16 cellular contexts compared by ENCODE assay signal in the genomic region with DNA sequence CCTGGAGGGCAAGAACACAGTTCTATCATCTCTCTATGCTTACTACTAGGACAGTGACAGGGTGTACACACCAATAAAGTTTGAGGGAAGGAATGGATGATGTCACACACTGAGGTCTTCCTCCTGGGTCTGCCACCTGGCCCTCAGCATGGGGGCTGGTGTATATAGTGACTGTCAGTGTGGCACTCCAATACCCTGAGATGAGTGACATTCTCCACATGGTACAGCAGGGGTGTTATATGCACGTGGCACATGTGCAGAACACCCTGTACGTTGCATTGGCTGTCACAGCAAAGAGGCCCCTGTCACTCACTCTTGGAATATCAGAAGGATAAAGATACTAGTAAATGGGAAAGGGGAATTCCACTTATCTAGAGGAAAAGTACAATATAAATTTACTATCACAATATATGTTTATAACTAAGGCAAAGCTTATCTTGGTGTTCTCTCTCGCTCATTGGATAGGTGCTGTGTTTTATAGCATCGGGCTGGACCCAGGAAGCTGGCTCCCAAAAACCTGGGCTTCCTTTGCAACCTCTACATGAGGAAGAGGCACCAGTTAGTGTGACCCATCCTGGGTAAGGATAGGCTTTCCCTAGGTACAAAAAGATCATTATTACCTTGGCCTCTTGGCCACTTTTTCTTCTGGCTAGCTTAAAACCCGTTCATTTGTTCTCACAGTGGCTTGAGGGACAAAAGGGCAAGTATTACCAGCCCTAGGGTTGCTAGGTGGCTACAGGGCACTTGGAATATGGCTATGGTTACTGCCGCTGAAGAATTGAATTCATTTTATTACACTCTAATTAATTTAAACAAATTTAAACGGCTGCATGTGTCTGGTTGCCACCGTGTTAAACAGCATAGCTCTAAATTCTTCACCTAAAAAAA. TPM values are rescaled to one million over a fixed set of nuclear protein-coding genes. Genes with fewer than 3 reads are reported as not detected.
DNase-seq lines count a peak whose midpoint lies in the region; ATAC-seq, FAIRE-seq and TF ChIP-seq lines count a peak whose summit lies in the region.
"Had no signal": no experiment of that assay in that cellular context is flagged by ENCODE, and none has a peak within 500 bp of the region (broad histone marks: within the 10 kb centered on the region; RNA-seq: fewer than 3 reads in every experiment).

No MANE protein-coding gene starts in this region.

- H3K9ac ChIP-seq in Karpas-422 (ENCODE audit: low read length) (peak overlapping the region; percentile 13; the same call in 1 of the 2 replicates), HepG2 (ENCODE audit: insufficient read depth, low read depth, low read length) (no peak overlapping the region)
- H3K9ac ChIP-seq: SK-N-SH had no signal

- H3K36me3 ChIP-seq in Karpas-422 (ENCODE audit: insufficient read depth, low read length) (no peaks in the 10 kb centered on the region), HepG2 (replicated peaks in 1 of 2; ENCODE audit: control insufficient read depth in 1 of 2, insufficient read depth in 2 of 2, low read length in 2 of 2) (no peaks in the 10 kb centered on the region), small intestine (ENCODE audit: control insufficient read depth in 2 of 2, insufficient read depth in 2 of 2, low read length in 2 of 2) (no peaks in the 10 kb centered on the region)

- BruUV-seq in HepG2 (replicated peaks; lab: Mats Ljungman, UMichigan) = no TSS peak

- H4K20me1 ChIP-seq in Karpas-422 (ENCODE audit: insufficient read depth, low read depth, low read length) = no peaks in the 10 kb centered on the region
- H4K20me1 ChIP-seq in HepG2 (ENCODE audit: insufficient read depth, low read length) = no peaks in the 10 kb centered on the region

- in situ Hi-C loops in HepG2 (cut with HindIII; ENCODE audit: extremely low pct_ligation_motif_present, low pct_unique_long_range_greater_than_20kb) = no loop called here

- intact Hi-C loops in activated CD4-positive, alpha-beta T cell treated with anti-CD3 and anti-CD28 coated beads for 36 hours (cut with DNase I, micrococcal nuclease) = no loop called here
- intact Hi-C loops in HepG2 (cut with micrococcal nuclease; ENCODE audit: unreplicated experiment) = no loop called here
- intact Hi-C loops in left cardiac atrium (cut with DNase I) = no loop called here

- no peaks in the 10 kb centered on the region for H3K9me3 ChIP-seq in Karpas-422 (ENCODE audit: low read length)
- H3K9me3 ChIP-seq in HepG2 (ENCODE audit: low read length) = no peaks in the 10 kb centered on the region
- H3K9me3 ChIP-seq in small intestine (ENCODE audit: control insufficient read depth, low read depth) = no peaks in the 10 kb centered on the region
- H3K9me3 ChIP-seq: A549, SK-N-SH had no signal

- TF ChIP-seq CTCF in HepG2 (CRISPR knock-in tag; IDR thresholded peaks at IDR 0.05) = no peak

- no peak for TF ChIP-seq POLR2A in HepG2 (IDR thresholded peaks at IDR 0.05; ENCODE audit: insufficient read depth in 1 of 2, low read depth in 2 of 2, low read length in 2 of 2)

- FAIRE-seq in HepG2 (lab: Jason Lieb, UNC) (no peak), small intestine (lab: Jason Lieb, UNC) (no peak)
- FAIRE-seq: A549 had no signal

- peak overlapping the region; percentile 52 for H3K4me2 ChIP-seq in Karpas-422 (ENCODE audit: low read depth, low read length, poor library complexity, severe bottlenecking)
- H3K4me2 ChIP-seq in HepG2 (ENCODE audit: low read depth, low read length) = no peak overlapping the region
- H3K4me2 ChIP-seq: A549, GM23338, SK-N-SH had no signal

- H3K27ac ChIP-seq in Karpas-422 (ENCODE audit: low read length) (peak overlapping the region; percentile 92), HepG2 (ENCODE audit: extremely low read length, insufficient read depth, low read length) (no peak overlapping the region), small intestine (ENCODE audit: low read depth in 1 of 2, low read length in 1 of 2) (no peak overlapping the region)
- H3K27ac ChIP-seq: A549, HL-60 had no signal

- H3K4me3 ChIP-seq in Karpas-422 (ENCODE audit: low read length) (no peak overlapping the region), HepG2 (replicated peaks in 1 of 3; ENCODE audit: insufficient read depth in 1 of 3, low read depth in 2 of 3, low read length in 3 of 3) (no peak overlapping the region), small intestine (ENCODE audit: low read depth in 1 of 2, low read length in 2 of 2) (no peak overlapping the region)
- H3K4me3 ChIP-seq: A549, GM23338 had no signal

- peaks cover 11% of the 10 kb centered on the region for H3K27me3 Mint-ChIP-seq in activated CD4-positive, alpha-beta T cell treated with anti-CD3 and anti-CD28 coated beads for 36 hours

- H3K4me3 Mint-ChIP-seq in activated CD4-positive, alpha-beta T cell treated with anti-CD3 and anti-CD28 coated beads for 36 hours = no peak overlapping the region
- H3K4me3 Mint-ChIP-seq: CD14-positive monocyte, GM23338 had no signal

- no peak overlapping the region for H2AFZ ChIP-seq in Karpas-422 (ENCODE audit: low read length)
- no peak overlapping the region for H2AFZ ChIP-seq in HepG2 (ENCODE audit: low read length)
- H2AFZ ChIP-seq: GM23338 had no signal

- H3K36me3 Mint-ChIP-seq in activated CD4-positive, alpha-beta T cell treated with anti-CD3 and anti-CD28 coated beads for 36 hours (ENCODE audit: low read depth) = no peaks in the 10 kb centered on the region
- H3K36me3 Mint-ChIP-seq: CD14-positive monocyte had no signal

- CTCF ChIA-PET in activated CD4-positive, alpha-beta T cell treated with anti-CD3 and anti-CD28 coated beads for 36 hours (lab: Charles Lee) = interaction anchor here (1.0 to 1.7 kb wide), 2 partner anchors 9 to 55 kb away, joined by 3 to 6 read pairs; a partner anchor contains a TSS
- CTCF ChIA-PET in HepG2 (lab: Yijun Ruan, JAX; ENCODE audit: low intra/inter-chr PET ratio, low total read pairs) = no interaction called here

- no peak for TF ChIP-seq EP300 in HepG2 (IDR thresholded peaks at IDR 0.05; ENCODE audit: low read depth in 2 of 2, low read length in 2 of 2)
- TF ChIP-seq EP300 in HepG2 (CRISPR knock-in tag; IDR thresholded peaks at IDR 0.05; ENCODE audit: borderline replicate concordance) = no peak

- peaks cover 55% of the 10 kb centered on the region for H3K4me1 ChIP-seq in Karpas-422 (ENCODE audit: low read length)
- H3K4me1 ChIP-seq in HepG2 (ENCODE audit: insufficient read depth, low read length) = peaks cover 64% of the 10 kb centered on the region
- peaks cover 2 to 3% of the 10 kb centered on the region in 2 donors for H3K4me1 ChIP-seq in small intestine (ENCODE audit: control insufficient read depth in 2 of 2, insufficient read depth in 1 of 2, low read depth in 1 of 2, low read length in 1 of 2)

- no peaks in the 10 kb centered on the region for H3K9me3 Mint-ChIP-seq in activated CD4-positive, alpha-beta T cell treated with anti-CD3 and anti-CD28 coated beads for 36 hours (ENCODE audit: low read depth)
- H3K9me3 Mint-ChIP-seq: CD14-positive monocyte, GM23338 had no signal

- TF ChIP-seq RAD21 in HepG2 (CRISPR knock-in tag; IDR thresholded peaks at IDR 0.05) = no peak

- POLR2A ChIA-PET in activated CD4-positive, alpha-beta T cell treated with anti-CD3 and anti-CD28 coated beads for 36 hours (lab: Charles Lee) = no interaction called here
- POLR2A ChIA-PET in HepG2 (lab: Yijun Ruan, JAX) = interaction anchor here (1.2 to 2.9 kb wide), 2 partner anchors 49 to 54 kb away, joined by 4 to 14 read pairs; no protein-coding TSS in a partner anchor

- DNase-seq in activated CD4-positive, alpha-beta T cell treated with anti-CD3 and anti-CD28 coated beads for 36 hours = no peak
- no peak for DNase-seq in activated CD4-positive, alpha-beta T cell treated with anti-CD3 and anti-CD28 coated beads, Interleukin-2, amount 50 U/mL, for 4 hours
- DNase-seq in Karpas-422 (no peak), HepG2 (ENCODE audit: low spot score) (no peak), small intestine (peak; percentile 68), left cardiac atrium (no peak), COLO829 (ENCODE audit: low spot score) (no peak), NCI-H2107 treated with DMSO at 0.1 percent for 48 hours (lab: John Stamatoyannopoulos, UW; ENCODE audit: unreplicated experiment) (no peak)
- DNase-seq: KBM-7, NCI-H1092, NCI-H1930, SK-N-SH had no signal

- H3K79me2 ChIP-seq in Karpas-422 (ENCODE audit: low read length) (no peaks in the 10 kb centered on the region), HepG2 (ENCODE audit: insufficient read depth, low read length) (no peaks in the 10 kb centered on the region)

- 61% methylated on average over 8 of the region's 8 CpGs for WGBS in HepG2 (ENCODE audit: low lambda C conversion rate)
- WGBS in small intestine, 3 donors = 22 to 58% (median 35%) methylated on average over 8 of the region's 8 CpGs

- H3K9me2 ChIP-seq in Karpas-422 (replicated peaks; ENCODE audit: insufficient read depth, low read length) = no peaks in the 10 kb centered on the region
- H3K9me2 ChIP-seq: SK-N-SH had no signal

- peak; percentile 19 for ATAC-seq in activated CD4-positive, alpha-beta T cell treated with anti-CD3 and anti-CD28 coated beads for 36 hours
- ATAC-seq in HepG2 (no peak), left cardiac atrium (no peak)
- ATAC-seq: A549 had no signal

- H3K27me3 ChIP-seq in Karpas-422 (ENCODE audit: low read length) (no peaks in the 10 kb centered on the region), HepG2 (ENCODE audit: control insufficient read depth in 1 of 2, insufficient read depth in 2 of 2, low read length in 2 of 2) (no peaks in the 10 kb centered on the region; a peak in 1 of 5 replicates), small intestine (ENCODE audit: control insufficient read depth in 2 of 2, insufficient read depth in 2 of 2, low read length in 2 of 2) (no peaks in the 10 kb centered on the region)

- peaks cover 7% of the 10 kb centered on the region for H3K4me1 Mint-ChIP-seq in activated CD4-positive, alpha-beta T cell treated with anti-CD3 and anti-CD28 coated beads for 36 hours

- H3K27ac Mint-ChIP-seq in activated CD4-positive, alpha-beta T cell treated with anti-CD3 and anti-CD28 coated beads for 36 hours = no peak overlapping the region
- H3K27ac Mint-ChIP-seq: CD14-positive monocyte, GM23338 had no signal

RNA-seq across cellular contexts. Expression of a gene that starts 54.8 kb away (rescaled TPM):
- under 1 TPM; 0.40 to 0.50 TPM for total RNA-seq in activated CD4-positive, alpha-beta T cell treated with anti-CD3 and anti-CD28 coated beads for 36 hours
- 17.4 and 20.2 TPM in 2 replicates for total RNA-seq in Karpas-422 (2014; rRNA removed; shearing (Covaris generic); ENCODE audit: low replicate concordance)
- 15.0 and 19.8 TPM in 2 replicates for total RNA-seq in HepG2 (2016; rRNA removed; fragmentation: Illumina TruSeq; extraction: Trizol)
- total RNA-seq in HepG2 (2016; cell fraction: cytosol; rRNA removed; fragmentation: Illumina TruSeq; extraction: Trizol; ENCODE audit: low read depth) = 16.2 and 16.8 TPM in 2 replicates
- 14.9 and 18.9 TPM in 2 replicates for total RNA-seq in HepG2 (2016; cell fraction: insoluble cytoplasmic fraction; rRNA removed; fragmentation: Illumina TruSeq; extraction: Trizol)
- 17.2 and 18.1 TPM in 2 replicates for total RNA-seq in HepG2 (2016; cell fraction: membrane; rRNA removed; fragmentation: Illumina TruSeq; extraction: Trizol)
- total RNA-seq in HepG2 (2016; cell fraction: nucleus; rRNA removed; fragmentation: Illumina TruSeq; extraction: Trizol) = 20.8 and 25.5 TPM in 2 replicates
- 15.4 and 16.6 TPM in 2 replicates for polyA plus RNA-seq in HepG2 (2011; rRNA removed)
- 13.8 and 15.8 TPM in 2 replicates for polyA plus RNA-seq in HepG2 (2011; cell fraction: cytosol; rRNA removed)
- polyA plus RNA-seq in HepG2 (2011; cell fraction: nucleus; rRNA removed) = 27.8 and 33.4 TPM in 2 replicates
- 20.4 and 25.8 TPM in 2 replicates for polyA plus RNA-seq in HepG2 (2012)
- 3.5 and 4.3 TPM in 2 replicates for polyA plus RNA-seq in HepG2 (2016; cell fraction: cytosol; fragmentation: Illumina TruSeq; extraction: Trizol; ENCODE audit: low read depth)
- polyA plus RNA-seq in HepG2 (2016; cell fraction: insoluble cytoplasmic fraction; fragmentation: Illumina TruSeq; extraction: Trizol; ENCODE audit: low read depth) = 14.5 and 15.2 TPM in 2 replicates
- polyA plus RNA-seq in HepG2 (2016; cell fraction: membrane; fragmentation: Illumina TruSeq; extraction: Trizol; ENCODE audit: low read depth) = 4.3 and 4.5 TPM in 2 replicates
- polyA plus RNA-seq in HepG2 (2016; cell fraction: nucleus; fragmentation: Illumina TruSeq; extraction: Trizol; ENCODE audit: insufficient read depth, low read depth) = 31.4 and 34.9 TPM in 2 replicates
- 4.8 and 36.7 TPM in 2 replicates for polyA minus RNA-seq in HepG2 (2011; rRNA and poly(A)+ RNA removed; ENCODE audit: low replicate concordance)
- 37.8 and 44.8 TPM in 2 replicates for polyA minus RNA-seq in HepG2 (2011; cell fraction: cytosol; rRNA and poly(A)+ RNA removed)
- 45.6 and 54.7 TPM in 2 replicates for polyA minus RNA-seq in HepG2 (2011; cell fraction: nucleus; rRNA and poly(A)+ RNA removed)
- 10 to 100 TPM; 12.3 to 38.1 (median 17.0) TPM for polyA plus RNA-seq in small intestine
- 10 to 100 TPM; 13.2 to 60.5 TPM for total RNA-seq in left cardiac atrium

Comparison
In these comparisons a context has a peak if more than half of its experiments do, and no peak if none do; other contexts are left out.
1. RNA of a gene that starts 54.8 kb away (total RNA-seq): 13.2 to 60.5 TPM in left cardiac atrium, 14.9 to 25.5 TPM in HepG2 and 17.4 to 20.2 TPM in Karpas-422; 0.40 to 0.50 TPM in activated CD4-positive, alpha-beta T cell treated with anti-CD3 and anti-CD28 coated beads for 36 hours; every median in the first group is over 4 times any median in the second.